ENCODE assay signal across 8 cellular contexts in genomic region chr4:180665994-180666818, GRCh38.
A peak's percentile ranks its signal among the peaks of the same experiment; 100 is the strongest.
DNase-seq lines count a peak whose midpoint lies in the region; ATAC-seq and TF ChIP-seq lines count a peak whose summit lies in the region.

No MANE protein-coding gene starts in this region.

- BruUV-seq in MCF 10A (replicated peaks; lab: Mats Ljungman, UMichigan) = no TSS peak

- CTCF ChIA-PET in MCF 10A (lab: Yijun Ruan, JAX) = interaction anchor here (0.5 to 4.9 kb wide), 40 partner anchors 8 to 900 kb away, joined by 3 to 69 read pairs (median 4); no protein-coding TSS in a partner anchor

- TF ChIP-seq POLR2A in breast epithelium (IDR thresholded peaks at IDR 0.05) = no peak

- intact Hi-C loops in MCF 10A (cut with micrococcal nuclease) (loop anchor here (1.0 to 5.0 kb wide), 6 partner anchors 162 to 861 kb away; no protein-coding TSS in a partner anchor), breast epithelium (cut with DNase I; ENCODE audit: low total_unique reads) (no loop called here)

- no peak overlapping the region for H3K27ac ChIP-seq in breast epithelium
- H3K27ac ChIP-seq in effector memory CD4-positive, alpha-beta T cell (ENCODE audit: insufficient read depth, low read length, poor library complexity, severe bottlenecking) = no peak overlapping the region

- H3K27me3 Mint-ChIP-seq in MCF 10A (ENCODE audit: insufficient read depth, unreplicated experiment) (no peaks in the 10 kb centered on the region), mesothelial cell of epicardium (ENCODE audit: low read depth) (no peaks in the 10 kb centered on the region)

- H3K36me3 ChIP-seq in breast epithelium = no peaks in the 10 kb centered on the region
- no peaks in the 10 kb centered on the region for H3K36me3 ChIP-seq in effector memory CD4-positive, alpha-beta T cell (ENCODE audit: control insufficient read depth, insufficient read depth, low read length)

- H3K27ac Mint-ChIP-seq in MCF 10A (ENCODE audit: low read depth, unreplicated experiment) (no peak overlapping the region), mesothelial cell of epicardium (no peak overlapping the region)

- POLR2A ChIA-PET in MCF 10A (lab: Yijun Ruan, JAX) = interaction anchor here (0.7 to 1.2 kb wide), 3 partner anchors 218 to 606 kb away, joined by 3 to 4 read pairs (median 4); no protein-coding TSS in a partner anchor

- H3K4me1 ChIP-seq in breast epithelium = no peaks in the 10 kb centered on the region
- H3K4me1 ChIP-seq in effector memory CD4-positive, alpha-beta T cell (ENCODE audit: control insufficient read depth, insufficient read depth, low read length, poor library complexity, severe bottlenecking) = no peaks in the 10 kb centered on the region

- H3K4me3 ChIP-seq in breast epithelium = no peak overlapping the region
- no peak overlapping the region for H3K4me3 ChIP-seq in effector memory CD4-positive, alpha-beta T cell (ENCODE audit: insufficient read depth, low read depth, low read length, poor library complexity, severe bottlenecking)

- no peaks in the 10 kb centered on the region for H3K4me1 Mint-ChIP-seq in MCF 10A (ENCODE audit: insufficient read depth, unreplicated experiment)
- peaks cover 17% of the 10 kb centered on the region for H3K4me1 Mint-ChIP-seq in mesothelial cell of epicardium

- no peaks in the 10 kb centered on the region for H3K9me3 Mint-ChIP-seq in MCF 10A (ENCODE audit: unreplicated experiment)
- no peaks in the 10 kb centered on the region for H3K9me3 Mint-ChIP-seq in mesothelial cell of epicardium

- H3K36me3 Mint-ChIP-seq in MCF 10A (ENCODE audit: insufficient read depth, unreplicated experiment) = no peaks in the 10 kb centered on the region
- H3K36me3 Mint-ChIP-seq in mesothelial cell of epicardium = no peaks in the 10 kb centered on the region

- ATAC-seq in GM21526 (IDR thresholded peaks at IDR 0.05; ENCODE audit: low FRiP score, unreplicated experiment) = peak; percentile 74

- H3K27me3 ChIP-seq in breast epithelium = no peaks in the 10 kb centered on the region
- H3K27me3 ChIP-seq in effector memory CD4-positive, alpha-beta T cell (replicated peaks; ENCODE audit: control insufficient read depth, insufficient read depth, low read length, poor library complexity, severe bottlenecking) = no peaks in the 10 kb centered on the region

- H3K4me3 Mint-ChIP-seq in MCF 10A (ENCODE audit: unreplicated experiment) (no peak overlapping the region), mesothelial cell of epicardium (peak overlapping the region; percentile 29)

- H3K9me3 ChIP-seq in breast epithelium = no peaks in the 10 kb centered on the region
- H3K9me3 ChIP-seq in effector memory CD4-positive, alpha-beta T cell (ENCODE audit: control insufficient read depth, low read length) = no peaks in the 10 kb centered on the region

- TF ChIP-seq CTCF in MCF 10A (IDR thresholded peaks at IDR 0.05; ENCODE audit: unreplicated experiment) (peak; percentile 57), breast epithelium (IDR thresholded peaks at IDR 0.05) (peak in 1 of 3 donors; percentile 35), mesothelial cell of epicardium (IDR thresholded peaks at IDR 0.05; ENCODE audit: unreplicated experiment) (peak; percentile 71)

- peak; percentile 85 for DNase-seq in MCF 10A (ENCODE audit: unreplicated experiment)
- DNase-seq in breast epithelium (ENCODE audit: low spot score in 2 of 2) = no peak
- DNase-seq in HK-2 (ENCODE audit: unreplicated experiment) = peak; percentile 29
- DNase-seq in NOMO-1 (lab: John Stamatoyannopoulos, UW; ENCODE audit: unreplicated experiment in 2 of 2) = peak; percentile 21 to 74
- peak; percentile 38 for DNase-seq in cerebellum (ENCODE audit: low spot score)
- no peak for DNase-seq in mesothelial cell of epicardium (ENCODE audit: low spot score in 2 of 2, unreplicated experiment in 2 of 2)
- DNase-seq in effector memory CD4-positive, alpha-beta T cell = no peak

Comparison
In these comparisons a context has a peak if more than half of its experiments do, and no peak if none do; other contexts are left out.
1. DNase-seq: peak in MCF 10A (single experiment), HK-2 (single experiment), NOMO-1 (2 of 2) and cerebellum (single experiment); none in breast epithelium (0 of 2), mesothelial cell of epicardium (0 of 2) and effector memory CD4-positive, alpha-beta T cell (0 of 3).